ENCODE assay signal across 12 cellular contexts in genomic region chr12:63846249-63846967, GRCh38. TPM values are rescaled to one million over a fixed set of nuclear protein-coding genes. Genes with fewer than 3 reads are reported as not detected.
DNase-seq lines count a peak whose midpoint lies in the region; ATAC-seq and TF ChIP-seq lines count a peak whose summit lies in the region.
"Had no signal": no experiment of that assay in that cellular context is flagged by ENCODE, and none has a peak within 500 bp of the region (broad histone marks: within the 10 kb centered on the region; RNA-seq: fewer than 3 reads in every experiment).

No MANE protein-coding gene starts in this region.

- peaks cover 3% of the 10 kb centered on the region for H3K4me1 ChIP-seq in mesodermal cell (ENCODE audit: control insufficient read depth, insufficient read depth, low read length, poor library complexity, severe bottlenecking)

- in situ Hi-C loops in ACHN (cut with HindIII; ENCODE audit: low pct_ligation_motif_present, low pct_unique_long_range_greater_than_20kb, low sequenced_read_pairs) = no loop called here

- DNase-seq in ACHN (peak; percentile 40), MG63 (no peak), chondrocyte (ENCODE audit: low spot score) (no peak)
- no peak for DNase-seq in activated CD4-positive, CD25-positive, alpha-beta regulatory T cell (lab: John Stamatoyannopoulos, UW)
- DNase-seq in activated CD4-positive, alpha-beta T cell treated with anti-CD3 and anti-CD28 coated beads for 4 hours = no peak
- DNase-seq: DMS79 had no signal

- peak overlapping the region; percentile 86 for H3K4me3 ChIP-seq in MG63
- peak overlapping the region; percentile 89 for H3K4me3 ChIP-seq in mesodermal cell (ENCODE audit: extremely low read depth, insufficient read depth, low read length, poor library complexity, severe bottlenecking)

- no peak overlapping the region for H3K27ac Mint-ChIP-seq in chondrocyte (ENCODE audit: unreplicated experiment)

- no peaks in the 10 kb centered on the region for H3K9me3 ChIP-seq in MG63
- H3K9me3 ChIP-seq in mesodermal cell (ENCODE audit: control insufficient read depth, low read length) = no peaks in the 10 kb centered on the region
- H3K9me3 ChIP-seq: ascending aorta had no signal

- no peak for TF ChIP-seq CTCF in chondrocyte (IDR thresholded peaks at IDR 0.05)

- 73 to 95% methylated on average over 3 to 5 of the region's 6 CpGs for WGBS in mesodermal cell (ENCODE audit: insufficient coverage in 2 of 2), 2 experiments

- H3K27ac ChIP-seq in mesodermal cell (ENCODE audit: low read depth, low read length, severe bottlenecking) = no peak overlapping the region
- H3K27ac ChIP-seq: ascending aorta, VCaP had no signal

- peak overlapping the region; percentile 100 for H3K4me3 Mint-ChIP-seq in chondrocyte (ENCODE audit: unreplicated experiment)

- ATAC-seq in GM18907 (IDR thresholded peaks at IDR 0.05; ENCODE audit: unreplicated experiment) (no peak), esophagus mucosa (no peak)
- ATAC-seq: left lobe of liver had no signal

- H3K36me3 Mint-ChIP-seq in chondrocyte (ENCODE audit: low read depth) = peaks cover 2% of the 10 kb centered on the region

- peaks cover 39% of the 10 kb centered on the region for H3K4me1 Mint-ChIP-seq in chondrocyte (ENCODE audit: low read depth)

- H3K27me3 ChIP-seq in MG63 = no peaks in the 10 kb centered on the region
- H3K27me3 ChIP-seq: ascending aorta had no signal

- H3K36me3 ChIP-seq in MG63 = peaks cover 7% of the 10 kb centered on the region
- peaks cover 3% of the 10 kb centered on the region for H3K36me3 ChIP-seq in mesodermal cell (ENCODE audit: control insufficient read depth, insufficient read depth, low read length)
- H3K36me3 ChIP-seq: ascending aorta had no signal

- H3K9me3 Mint-ChIP-seq in chondrocyte (ENCODE audit: low read depth) = no peaks in the 10 kb centered on the region

- no peaks in the 10 kb centered on the region for H3K27me3 Mint-ChIP-seq in chondrocyte (ENCODE audit: low read depth)

RNA-seq across cellular contexts. Expression of gene SRGAP1, which starts 1.9 kb away (rescaled TPM):
- 0.81 and 0.99 TPM in 2 replicates for total RNA-seq in MG63 (2014; rRNA removed; shearing (Covaris generic); ENCODE audit: low replicate concordance)
- total RNA-seq in chondrocyte (13.0 to 14.7 TPM (median 13.2 TPM) in 3 replicates), esophagus mucosa (5.8 TPM)
- 5.7 TPM for polyA plus RNA-seq in mesodermal cell (2013, experiment 1 of 2)
- 4.6 TPM for polyA plus RNA-seq in mesodermal cell (2013, experiment 2 of 2)
